ENCODE assay signal across 1 cellular context in genomic region chr13:22793598-22794134, GRCh38.
TF ChIP-seq lines count a peak whose summit lies in the region.

No MANE protein-coding gene starts in this region.

TF ChIP-seq in HepG2, 621 proteins besides CTCF, POLR2A, EP300 and RAD21 (continued from another document and continues in another):
- TF ChIP-seq CHD2 (IDR thresholded peaks at IDR 0.05; ENCODE audit: low read depth, low read length), result no peak
- no peak for TF ChIP-seq ELF4 (CRISPR knock-in tag; IDR thresholded peaks at IDR 0.05; ENCODE audit: borderline replicate concordance)
- no peak for TF ChIP-seq ZNF605 (CRISPR knock-in tag; IDR thresholded peaks at IDR 0.05)
- TF ChIP-seq, protein P1, sequence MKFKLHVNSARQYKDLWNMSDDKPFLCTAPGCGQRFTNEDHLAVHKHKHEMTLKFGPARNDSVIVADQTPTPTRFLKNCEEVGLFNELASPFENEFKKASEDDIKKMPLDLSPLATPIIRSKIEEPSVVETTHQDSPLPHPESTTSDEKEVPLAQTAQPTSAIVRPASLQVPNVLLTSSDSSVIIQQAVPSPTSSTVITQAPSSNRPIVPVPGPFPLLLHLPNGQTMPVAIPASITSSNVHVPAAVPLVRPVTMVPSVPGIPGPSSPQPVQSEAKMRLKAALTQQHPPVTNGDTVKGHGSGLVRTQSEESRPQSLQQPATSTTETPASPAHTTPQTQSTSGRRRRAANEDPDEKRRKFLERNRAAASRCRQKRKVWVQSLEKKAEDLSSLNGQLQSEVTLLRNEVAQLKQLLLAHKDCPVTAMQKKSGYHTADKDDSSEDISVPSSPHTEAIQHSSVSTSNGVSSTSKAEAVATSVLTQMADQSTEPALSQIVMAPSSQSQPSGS (CRISPR knock-in tag; IDR thresholded peaks at IDR 0.05), result peak; percentile 54; the same call in 1 of the 2 replicates
- no peak for TF ChIP-seq PTBP1 (IDR thresholded peaks at IDR 0.05; ENCODE audit: low read depth, low read length, poor library complexity, severe bottlenecking)
- no peak for TF ChIP-seq ZNF10 (CRISPR knock-in tag; IDR thresholded peaks at IDR 0.05; ENCODE audit: borderline replicate concordance, low read depth)
- TF ChIP-seq, protein P2, sequence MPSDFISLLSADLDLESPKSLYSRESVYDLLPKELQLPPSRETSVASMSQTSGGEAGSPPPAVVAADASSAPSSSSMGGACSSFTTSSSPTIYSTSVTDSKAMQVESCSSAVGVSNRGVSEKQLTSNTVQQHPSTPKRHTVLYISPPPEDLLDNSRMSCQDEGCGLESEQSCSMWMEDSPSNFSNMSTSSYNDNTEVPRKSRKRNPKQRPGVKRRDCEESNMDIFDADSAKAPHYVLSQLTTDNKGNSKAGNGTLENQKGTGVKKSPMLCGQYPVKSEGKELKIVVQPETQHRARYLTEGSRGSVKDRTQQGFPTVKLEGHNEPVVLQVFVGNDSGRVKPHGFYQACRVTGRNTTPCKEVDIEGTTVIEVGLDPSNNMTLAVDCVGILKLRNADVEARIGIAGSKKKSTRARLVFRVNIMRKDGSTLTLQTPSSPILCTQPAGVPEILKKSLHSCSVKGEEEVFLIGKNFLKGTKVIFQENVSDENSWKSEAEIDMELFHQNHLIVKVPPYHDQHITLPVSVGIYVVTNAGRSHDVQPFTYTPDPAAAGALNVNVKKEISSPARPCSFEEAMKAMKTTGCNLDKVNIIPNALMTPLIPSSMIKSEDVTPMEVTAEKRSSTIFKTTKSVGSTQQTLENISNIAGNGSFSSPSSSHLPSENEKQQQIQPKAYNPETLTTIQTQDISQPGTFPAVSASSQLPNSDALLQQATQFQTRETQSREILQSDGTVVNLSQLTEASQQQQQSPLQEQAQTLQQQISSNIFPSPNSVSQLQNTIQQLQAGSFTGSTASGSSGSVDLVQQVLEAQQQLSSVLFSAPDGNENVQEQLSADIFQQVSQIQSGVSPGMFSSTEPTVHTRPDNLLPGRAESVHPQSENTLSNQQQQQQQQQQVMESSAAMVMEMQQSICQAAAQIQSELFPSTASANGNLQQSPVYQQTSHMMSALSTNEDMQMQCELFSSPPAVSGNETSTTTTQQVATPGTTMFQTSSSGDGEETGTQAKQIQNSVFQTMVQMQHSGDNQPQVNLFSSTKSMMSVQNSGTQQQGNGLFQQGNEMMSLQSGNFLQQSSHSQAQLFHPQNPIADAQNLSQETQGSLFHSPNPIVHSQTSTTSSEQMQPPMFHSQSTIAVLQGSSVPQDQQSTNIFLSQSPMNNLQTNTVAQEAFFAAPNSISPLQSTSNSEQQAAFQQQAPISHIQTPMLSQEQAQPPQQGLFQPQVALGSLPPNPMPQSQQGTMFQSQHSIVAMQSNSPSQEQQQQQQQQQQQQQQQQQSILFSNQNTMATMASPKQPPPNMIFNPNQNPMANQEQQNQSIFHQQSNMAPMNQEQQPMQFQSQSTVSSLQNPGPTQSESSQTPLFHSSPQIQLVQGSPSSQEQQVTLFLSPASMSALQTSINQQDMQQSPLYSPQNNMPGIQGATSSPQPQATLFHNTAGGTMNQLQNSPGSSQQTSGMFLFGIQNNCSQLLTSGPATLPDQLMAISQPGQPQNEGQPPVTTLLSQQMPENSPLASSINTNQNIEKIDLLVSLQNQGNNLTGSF (CRISPR knock-in tag; IDR thresholded peaks at IDR 0.05), result no peak
- peak; percentile 54; the same call in 1 of the 2 replicates for TF ChIP-seq FOXO1 (CRISPR knock-in tag; IDR thresholded peaks at IDR 0.05)
- TF ChIP-seq BCL6 (CRISPR knock-in tag; IDR thresholded peaks at IDR 0.05), result peak; percentile 77
- TF ChIP-seq SYNCRIP (IDR thresholded peaks at IDR 0.05; ENCODE audit: insufficient read depth, low read depth, low read length), result no peak
- no peak for TF ChIP-seq MTA3 (CRISPR knock-in tag; IDR thresholded peaks at IDR 0.05)
- TF ChIP-seq, protein P3, sequence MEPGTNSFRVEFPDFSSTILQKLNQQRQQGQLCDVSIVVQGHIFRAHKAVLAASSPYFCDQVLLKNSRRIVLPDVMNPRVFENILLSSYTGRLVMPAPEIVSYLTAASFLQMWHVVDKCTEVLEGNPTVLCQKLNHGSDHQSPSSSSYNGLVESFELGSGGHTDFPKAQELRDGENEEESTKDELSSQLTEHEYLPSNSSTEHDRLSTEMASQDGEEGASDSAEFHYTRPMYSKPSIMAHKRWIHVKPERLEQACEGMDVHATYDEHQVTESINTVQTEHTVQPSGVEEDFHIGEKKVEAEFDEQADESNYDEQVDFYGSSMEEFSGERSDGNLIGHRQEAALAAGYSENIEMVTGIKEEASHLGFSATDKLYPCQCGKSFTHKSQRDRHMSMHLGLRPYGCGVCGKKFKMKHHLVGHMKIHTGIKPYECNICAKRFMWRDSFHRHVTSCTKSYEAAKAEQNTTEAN (CRISPR knock-in tag; conservative IDR thresholded peaks at IDR 0.05), result peak; percentile 88
- TF ChIP-seq MEIS2 (CRISPR knock-in tag; IDR thresholded peaks at IDR 0.05), result no peak
- no peak for TF ChIP-seq ZBTB46 (CRISPR knock-in tag; IDR thresholded peaks at IDR 0.05; ENCODE audit: borderline replicate concordance)
- no peak for TF ChIP-seq SMARCC2 (IDR thresholded peaks at IDR 0.05)
- no peak for TF ChIP-seq SSRP1 (CRISPR knock-in tag; IDR thresholded peaks at IDR 0.05)
- TF ChIP-seq SRSF1 (optimal IDR thresholded peaks at IDR 0.05; ENCODE audit: low read depth, low read length), result no peak
- TF ChIP-seq IKZF1 (IDR thresholded peaks at IDR 0.05), result no peak
- no peak for TF ChIP-seq ZNF17 (CRISPR knock-in tag; IDR thresholded peaks at IDR 0.05)
- TF ChIP-seq FOSL1 (CRISPR knock-in tag; IDR thresholded peaks at IDR 0.05; ENCODE audit: borderline replicate concordance), result peak; percentile 63; the same call in 1 of the 2 replicates
- no peak for TF ChIP-seq ZNF629 (CRISPR knock-in tag; conservative IDR thresholded peaks at IDR 0.05)
- TF ChIP-seq HNRNPK (IDR thresholded peaks at IDR 0.05; ENCODE audit: low read depth, low read length, poor library complexity, severe bottlenecking), result no peak
- no peak for TF ChIP-seq ZNF253 (CRISPR knock-in tag; IDR thresholded peaks at IDR 0.05; ENCODE audit: borderline replicate concordance)
- TF ChIP-seq SKI (IDR thresholded peaks at IDR 0.05; ENCODE audit: partially characterized antibody), result no peak
- TF ChIP-seq, protein P4, sequence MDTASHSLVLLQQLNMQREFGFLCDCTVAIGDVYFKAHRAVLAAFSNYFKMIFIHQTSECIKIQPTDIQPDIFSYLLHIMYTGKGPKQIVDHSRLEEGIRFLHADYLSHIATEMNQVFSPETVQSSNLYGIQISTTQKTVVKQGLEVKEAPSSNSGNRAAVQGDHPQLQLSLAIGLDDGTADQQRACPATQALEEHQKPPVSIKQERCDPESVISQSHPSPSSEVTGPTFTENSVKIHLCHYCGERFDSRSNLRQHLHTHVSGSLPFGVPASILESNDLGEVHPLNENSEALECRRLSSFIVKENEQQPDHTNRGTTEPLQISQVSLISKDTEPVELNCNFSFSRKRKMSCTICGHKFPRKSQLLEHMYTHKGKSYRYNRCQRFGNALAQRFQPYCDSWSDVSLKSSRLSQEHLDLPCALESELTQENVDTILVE (CRISPR knock-in tag; IDR thresholded peaks at IDR 0.05), result no peak
- TF ChIP-seq REPIN1 (CRISPR knock-in tag; IDR thresholded peaks at IDR 0.05; ENCODE audit: borderline replicate concordance, low read depth), result no peak
- TF ChIP-seq NFIC (IDR thresholded peaks at IDR 0.05; ENCODE audit: low read length), result no peak
- TF ChIP-seq SAFB2 (CRISPR knock-in tag; IDR thresholded peaks at IDR 0.05; ENCODE audit: borderline replicate concordance, low read depth), result no peak
- 0 out of 2 replicates have a peak, but pooled peaks have one; percentile 37 for TF ChIP-seq RCOR2 (CRISPR knock-in tag; IDR thresholded peaks at IDR 0.05)
- no peak for TF ChIP-seq TOPORS (CRISPR knock-in tag; IDR thresholded peaks at IDR 0.05)
- TF ChIP-seq, protein P5, sequence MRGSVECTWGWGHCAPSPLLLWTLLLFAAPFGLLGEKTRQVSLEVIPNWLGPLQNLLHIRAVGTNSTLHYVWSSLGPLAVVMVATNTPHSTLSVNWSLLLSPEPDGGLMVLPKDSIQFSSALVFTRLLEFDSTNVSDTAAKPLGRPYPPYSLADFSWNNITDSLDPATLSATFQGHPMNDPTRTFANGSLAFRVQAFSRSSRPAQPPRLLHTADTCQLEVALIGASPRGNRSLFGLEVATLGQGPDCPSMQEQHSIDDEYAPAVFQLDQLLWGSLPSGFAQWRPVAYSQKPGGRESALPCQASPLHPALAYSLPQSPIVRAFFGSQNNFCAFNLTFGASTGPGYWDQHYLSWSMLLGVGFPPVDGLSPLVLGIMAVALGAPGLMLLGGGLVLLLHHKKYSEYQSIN (CRISPR knock-in tag; IDR thresholded peaks at IDR 0.05; ENCODE audit: borderline replicate concordance), result no peak
- no peak for TF ChIP-seq HCFC1 (IDR thresholded peaks at IDR 0.05; ENCODE audit: low read depth, low read length)
- TF ChIP-seq NFE2L2 (IDR thresholded peaks at IDR 0.05; ENCODE audit: low read length), result no peak
- TF ChIP-seq PCBP1 (IDR thresholded peaks at IDR 0.05; ENCODE audit: borderline replicate concordance, low read depth, low read length), result no peak
- TF ChIP-seq, protein P6, sequence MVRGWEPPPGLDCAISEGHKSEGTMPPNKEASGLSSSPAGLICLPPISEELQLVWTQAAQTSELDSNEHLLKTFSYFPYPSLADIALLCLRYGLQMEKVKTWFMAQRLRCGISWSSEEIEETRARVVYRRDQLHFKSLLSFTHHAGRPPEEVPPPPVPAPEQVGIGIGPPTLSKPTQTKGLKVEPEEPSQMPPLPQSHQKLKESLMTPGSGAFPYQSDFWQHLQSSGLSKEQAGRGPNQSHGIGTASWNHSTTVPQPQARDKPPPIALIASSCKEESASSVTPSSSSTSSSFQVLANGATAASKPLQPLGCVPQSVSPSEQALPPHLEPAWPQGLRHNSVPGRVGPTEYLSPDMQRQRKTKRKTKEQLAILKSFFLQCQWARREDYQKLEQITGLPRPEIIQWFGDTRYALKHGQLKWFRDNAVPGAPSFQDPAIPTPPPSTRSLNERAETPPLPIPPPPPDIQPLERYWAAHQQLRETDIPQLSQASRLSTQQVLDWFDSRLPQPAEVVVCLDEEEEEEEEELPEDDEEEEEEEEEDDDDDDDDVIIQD (CRISPR knock-in tag; IDR thresholded peaks at IDR 0.05; ENCODE audit: low read depth), result peak; percentile 53
- peak; percentile 96 for TF ChIP-seq SRF (IDR thresholded peaks at IDR 0.05; ENCODE audit: low read depth, low read length)
- peak; percentile 87 for TF ChIP-seq ISL2 (CRISPR knock-in tag; IDR thresholded peaks at IDR 0.05)
- TF ChIP-seq, protein P7, sequence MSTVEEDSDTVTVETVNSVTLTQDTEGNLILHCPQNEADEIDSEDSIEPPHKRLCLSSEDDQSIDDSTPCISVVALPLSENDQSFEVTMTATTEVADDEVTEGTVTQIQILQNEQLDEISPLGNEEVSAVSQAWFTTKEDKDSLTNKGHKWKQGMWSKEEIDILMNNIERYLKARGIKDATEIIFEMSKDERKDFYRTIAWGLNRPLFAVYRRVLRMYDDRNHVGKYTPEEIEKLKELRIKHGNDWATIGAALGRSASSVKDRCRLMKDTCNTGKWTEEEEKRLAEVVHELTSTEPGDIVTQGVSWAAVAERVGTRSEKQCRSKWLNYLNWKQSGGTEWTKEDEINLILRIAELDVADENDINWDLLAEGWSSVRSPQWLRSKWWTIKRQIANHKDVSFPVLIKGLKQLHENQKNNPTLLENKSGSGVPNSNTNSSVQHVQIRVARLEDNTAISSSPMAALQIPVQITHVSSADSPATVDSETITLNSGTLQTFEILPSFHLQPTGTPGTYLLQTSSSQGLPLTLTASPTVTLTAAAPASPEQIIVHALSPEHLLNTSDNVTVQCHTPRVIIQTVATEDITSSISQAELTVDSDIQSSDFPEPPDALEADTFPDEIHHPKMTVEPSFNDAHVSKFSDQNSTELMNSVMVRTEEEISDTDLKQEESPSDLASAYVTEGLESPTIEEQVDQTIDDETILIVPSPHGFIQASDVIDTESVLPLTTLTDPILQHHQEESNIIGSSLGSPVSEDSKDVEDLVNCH (CRISPR knock-in tag; IDR thresholded peaks at IDR 0.05), result no peak
- TF ChIP-seq JUN (CRISPR knock-in tag; IDR thresholded peaks at IDR 0.05), result no peak
- TF ChIP-seq TEAD2 (CRISPR knock-in tag; IDR thresholded peaks at IDR 0.05), result no peak
- TF ChIP-seq JUND (CRISPR knock-in tag; IDR thresholded peaks at IDR 0.05), result peak; percentile 66; the same call in 1 of the 2 replicates
- no peak for TF ChIP-seq KLF13 (CRISPR knock-in tag; IDR thresholded peaks at IDR 0.05)
- TF ChIP-seq ZBTB10 (CRISPR knock-in tag; IDR thresholded peaks at IDR 0.05; ENCODE audit: borderline replicate concordance), result no peak
- 0 out of 2 replicates have a peak, but pooled peaks have one; percentile 41 for TF ChIP-seq ZNF264 (CRISPR knock-in tag; IDR thresholded peaks at IDR 0.05)
